Comparison of ENCODE assay signal across 2 cellular contexts in the genomic region with DNA sequence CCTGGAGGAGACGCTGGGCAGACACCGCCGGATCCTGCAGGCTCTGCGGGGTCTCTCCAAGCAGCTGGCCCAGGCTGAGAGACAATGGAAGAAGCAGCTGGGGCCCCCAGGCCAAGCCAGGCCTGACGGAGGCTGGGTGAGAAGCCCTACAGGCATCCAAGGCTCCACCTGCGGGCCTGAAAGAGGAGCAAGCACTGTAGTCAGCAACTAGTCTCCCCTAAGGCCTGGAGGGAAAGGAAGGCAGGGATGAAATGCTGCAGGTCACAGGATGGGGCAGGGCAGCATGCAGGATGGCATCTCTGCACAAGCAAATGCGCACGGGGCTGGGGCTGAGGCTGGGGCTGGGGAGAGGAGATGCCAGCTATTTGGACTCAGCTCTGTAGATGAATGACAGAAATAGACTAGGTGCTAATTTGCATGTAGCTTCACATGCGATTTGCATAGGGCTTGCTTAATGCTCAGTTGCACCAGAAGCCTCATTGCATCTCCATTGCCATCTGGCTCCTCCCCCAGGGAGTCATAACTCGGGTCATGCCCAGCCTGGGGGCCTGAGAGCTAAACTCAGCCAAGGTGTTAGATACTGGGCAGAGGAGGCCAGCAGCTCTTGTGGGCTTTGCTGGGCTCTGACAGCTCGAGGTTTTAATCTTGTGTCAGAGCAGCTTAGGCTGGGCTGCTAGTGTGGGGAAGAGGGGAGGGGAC.
TF ChIP-seq lines count a peak whose summit lies in the region.

No MANE protein-coding gene starts in this region.

TF ChIP-seq in SK-N-SH, 30 proteins besides CTCF, POLR2A, EP300 and RAD21 (continued from another document):
- TF ChIP-seq, protein P1, sequence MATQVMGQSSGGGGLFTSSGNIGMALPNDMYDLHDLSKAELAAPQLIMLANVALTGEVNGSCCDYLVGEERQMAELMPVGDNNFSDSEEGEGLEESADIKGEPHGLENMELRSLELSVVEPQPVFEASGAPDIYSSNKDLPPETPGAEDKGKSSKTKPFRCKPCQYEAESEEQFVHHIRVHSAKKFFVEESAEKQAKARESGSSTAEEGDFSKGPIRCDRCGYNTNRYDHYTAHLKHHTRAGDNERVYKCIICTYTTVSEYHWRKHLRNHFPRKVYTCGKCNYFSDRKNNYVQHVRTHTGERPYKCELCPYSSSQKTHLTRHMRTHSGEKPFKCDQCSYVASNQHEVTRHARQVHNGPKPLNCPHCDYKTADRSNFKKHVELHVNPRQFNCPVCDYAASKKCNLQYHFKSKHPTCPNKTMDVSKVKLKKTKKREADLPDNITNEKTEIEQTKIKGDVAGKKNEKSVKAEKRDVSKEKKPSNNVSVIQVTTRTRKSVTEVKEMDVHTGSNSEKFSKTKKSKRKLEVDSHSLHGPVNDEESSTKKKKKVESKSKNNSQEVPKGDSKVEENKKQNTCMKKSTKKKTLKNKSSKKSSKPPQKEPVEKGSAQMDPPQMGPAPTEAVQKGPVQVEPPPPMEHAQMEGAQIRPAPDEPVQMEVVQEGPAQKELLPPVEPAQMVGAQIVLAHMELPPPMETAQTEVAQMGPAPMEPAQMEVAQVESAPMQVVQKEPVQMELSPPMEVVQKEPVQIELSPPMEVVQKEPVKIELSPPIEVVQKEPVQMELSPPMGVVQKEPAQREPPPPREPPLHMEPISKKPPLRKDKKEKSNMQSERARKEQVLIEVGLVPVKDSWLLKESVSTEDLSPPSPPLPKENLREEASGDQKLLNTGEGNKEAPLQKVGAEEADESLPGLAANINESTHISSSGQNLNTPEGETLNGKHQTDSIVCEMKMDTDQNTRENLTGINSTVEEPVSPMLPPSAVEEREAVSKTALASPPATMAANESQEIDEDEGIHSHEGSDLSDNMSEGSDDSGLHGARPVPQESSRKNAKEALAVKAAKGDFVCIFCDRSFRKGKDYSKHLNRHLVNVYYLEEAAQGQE (IDR thresholded peaks at IDR 0.05; ENCODE audit: low read depth, low read length) = no peak
- TF ChIP-seq, protein P2, sequence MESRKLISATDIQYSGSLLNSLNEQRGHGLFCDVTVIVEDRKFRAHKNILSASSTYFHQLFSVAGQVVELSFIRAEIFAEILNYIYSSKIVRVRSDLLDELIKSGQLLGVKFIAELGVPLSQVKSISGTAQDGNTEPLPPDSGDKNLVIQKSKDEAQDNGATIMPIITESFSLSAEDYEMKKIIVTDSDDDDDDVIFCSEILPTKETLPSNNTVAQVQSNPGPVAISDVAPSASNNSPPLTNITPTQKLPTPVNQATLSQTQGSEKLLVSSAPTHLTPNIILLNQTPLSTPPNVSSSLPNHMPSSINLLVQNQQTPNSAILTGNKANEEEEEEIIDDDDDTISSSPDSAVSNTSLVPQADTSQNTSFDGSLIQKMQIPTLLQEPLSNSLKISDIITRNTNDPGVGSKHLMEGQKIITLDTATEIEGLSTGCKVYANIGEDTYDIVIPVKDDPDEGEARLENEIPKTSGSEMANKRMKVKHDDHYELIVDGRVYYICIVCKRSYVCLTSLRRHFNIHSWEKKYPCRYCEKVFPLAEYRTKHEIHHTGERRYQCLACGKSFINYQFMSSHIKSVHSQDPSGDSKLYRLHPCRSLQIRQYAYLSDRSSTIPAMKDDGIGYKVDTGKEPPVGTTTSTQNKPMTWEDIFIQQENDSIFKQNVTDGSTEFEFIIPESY (IDR thresholded peaks at IDR 0.05; ENCODE audit: borderline replicate concordance, low read depth) = no peak
- no peak for TF ChIP-seq CHD2 (IDR thresholded peaks at IDR 0.05; ENCODE audit: low read length, partially characterized antibody)
- no peak for TF ChIP-seq TCF12 (IDR thresholded peaks at IDR 0.05)
- no peak for TF ChIP-seq SMC3 (IDR thresholded peaks at IDR 0.05; ENCODE audit: low read depth, low read length)
- TF ChIP-seq ELF1 (IDR thresholded peaks at IDR 0.05) = no peak
- TF ChIP-seq FOSL2 (IDR thresholded peaks at IDR 0.05; ENCODE audit: borderline replicate concordance, low read depth) = no peak
- TF ChIP-seq GATA2 (CRISPR knock-in tag; IDR thresholded peaks at IDR 0.05) = no peak
- no peak for TF ChIP-seq NRF1 (IDR thresholded peaks at IDR 0.05; ENCODE audit: low read depth, low read length)
TF ChIP-seq in SK-N-SH: peak in this region for 0.

TF ChIP-seq in SK-N-SH treated with all-trans-retinoic acid at 6 μM for 48 hours, 23 proteins besides CTCF, POLR2A, EP300 and RAD21 (continued from another document):
- TF ChIP-seq, protein P3, sequence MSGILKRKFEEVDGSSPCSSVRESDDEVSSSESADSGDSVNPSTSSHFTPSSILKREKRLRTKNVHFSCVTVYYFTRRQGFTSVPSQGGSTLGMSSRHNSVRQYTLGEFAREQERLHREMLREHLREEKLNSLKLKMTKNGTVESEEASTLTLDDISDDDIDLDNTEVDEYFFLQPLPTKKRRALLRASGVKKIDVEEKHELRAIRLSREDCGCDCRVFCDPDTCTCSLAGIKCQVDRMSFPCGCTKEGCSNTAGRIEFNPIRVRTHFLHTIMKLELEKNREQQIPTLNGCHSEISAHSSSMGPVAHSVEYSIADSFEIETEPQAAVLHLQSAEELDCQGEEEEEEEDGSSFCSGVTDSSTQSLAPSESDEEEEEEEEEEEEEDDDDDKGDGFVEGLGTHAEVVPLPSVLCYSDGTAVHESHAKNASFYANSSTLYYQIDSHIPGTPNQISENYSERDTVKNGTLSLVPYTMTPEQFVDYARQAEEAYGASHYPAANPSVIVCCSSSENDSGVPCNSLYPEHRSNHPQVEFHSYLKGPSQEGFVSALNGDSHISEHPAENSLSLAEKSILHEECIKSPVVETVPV (CRISPR knock-in tag; IDR thresholded peaks at IDR 0.05) = no peak
- no peak for TF ChIP-seq OSR1 (CRISPR knock-in tag; IDR thresholded peaks at IDR 0.05)
- TF ChIP-seq, protein P4, sequence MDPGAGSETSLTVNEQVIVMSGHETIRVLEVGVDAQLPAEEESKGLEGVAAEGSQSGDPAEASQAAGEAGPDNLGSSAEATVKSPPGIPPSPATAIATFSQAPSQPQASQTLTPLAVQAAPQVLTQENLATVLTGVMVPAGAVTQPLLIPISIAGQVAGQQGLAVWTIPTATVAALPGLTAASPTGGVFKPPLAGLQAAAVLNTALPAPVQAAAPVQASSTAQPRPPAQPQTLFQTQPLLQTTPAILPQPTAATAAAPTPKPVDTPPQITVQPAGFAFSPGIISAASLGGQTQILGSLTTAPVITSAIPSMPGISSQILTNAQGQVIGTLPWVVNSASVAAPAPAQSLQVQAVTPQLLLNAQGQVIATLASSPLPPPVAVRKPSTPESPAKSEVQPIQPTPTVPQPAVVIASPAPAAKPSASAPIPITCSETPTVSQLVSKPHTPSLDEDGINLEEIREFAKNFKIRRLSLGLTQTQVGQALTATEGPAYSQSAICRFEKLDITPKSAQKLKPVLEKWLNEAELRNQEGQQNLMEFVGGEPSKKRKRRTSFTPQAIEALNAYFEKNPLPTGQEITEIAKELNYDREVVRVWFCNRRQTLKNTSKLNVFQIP (CRISPR knock-in tag; IDR thresholded peaks at IDR 0.05; ENCODE audit: borderline replicate concordance, low read depth) = no peak
- no peak for TF ChIP-seq SNAI2 (CRISPR knock-in tag; IDR thresholded peaks at IDR 0.05)
- no peak for TF ChIP-seq ZC3H10 (CRISPR knock-in tag; IDR thresholded peaks at IDR 0.05)
TF ChIP-seq in SK-N-SH treated with all-trans-retinoic acid at 6 μM for 48 hours: peak in this region for 0.
